8 cellular contexts compared by ENCODE assay signal in genomic region chr12:123971449-123971769, GRCh38. TPM values are rescaled to one million over a fixed set of nuclear protein-coding genes. Genes with fewer than 3 reads are reported as not detected.
DNase-seq lines count a peak whose midpoint lies in the region; ATAC-seq, FAIRE-seq and TF ChIP-seq lines count a peak whose summit lies in the region.

No MANE protein-coding gene starts in this region.

- H3K27me3 ChIP-seq in right atrium auricular region (no peaks in the 10 kb centered on the region), bronchial epithelial cell (ENCODE audit: control insufficient read depth, insufficient read depth, low read length) (no peaks in the 10 kb centered on the region), mucosa of rectum (ENCODE audit: control insufficient read depth in 2 of 2, insufficient read depth in 2 of 2, low read length in 2 of 2) (no peaks in the 10 kb centered on the region)

- H3K36me3 ChIP-seq in right atrium auricular region = no peaks in the 10 kb centered on the region
- H3K36me3 ChIP-seq in bronchial epithelial cell (ENCODE audit: control insufficient read depth, insufficient read depth, low read length) = no peaks in the 10 kb centered on the region
- peaks cover 0 to 3% of the 10 kb centered on the region in 2 donors for H3K36me3 ChIP-seq in mucosa of rectum (ENCODE audit: control insufficient read depth in 2 of 2, insufficient read depth in 2 of 2, low read length in 2 of 2)

- peak overlapping the region; percentile 85 to 87 for H3K9ac ChIP-seq in mucosa of rectum (ENCODE audit: low read depth in 1 of 2, low read length in 2 of 2)

- no peak for FAIRE-seq in bronchial epithelial cell (lab: Jason Lieb, UNC)

- intact Hi-C loops in left ventricle myocardium superior (cut with micrococcal nuclease) = no loop called here

- H3K4me3 ChIP-seq in right atrium auricular region (peak overlapping the region; percentile 95 to 96), bronchial epithelial cell (ENCODE audit: low read depth, low read length) (peak overlapping the region; percentile 75), mucosa of rectum (ENCODE audit: low read length in 2 of 2) (peak overlapping the region; percentile 87 to 88)

- H3K27ac ChIP-seq in right atrium auricular region (peak overlapping the region; percentile 96 to 98), mucosa of rectum (ENCODE audit: low read depth in 2 of 2, low read length in 2 of 2) (peak overlapping the region; percentile 82 to 90)

- H3K4me1 ChIP-seq in right atrium auricular region = peaks cover 0 to 33% of the 10 kb centered on the region in 2 donors
- peaks cover 11 to 12% of the 10 kb centered on the region in 2 donors for H3K4me1 ChIP-seq in mucosa of rectum (ENCODE audit: control insufficient read depth in 2 of 2, insufficient read depth in 2 of 2, low read length in 2 of 2)

- H3K9me3 ChIP-seq in right atrium auricular region (no peaks in the 10 kb centered on the region), mucosa of rectum (ENCODE audit: control insufficient read depth in 2 of 2, low read length in 2 of 2) (no peaks in the 10 kb centered on the region)

- ATAC-seq in left ventricle myocardium superior (no peak), GM18870 (IDR thresholded peaks at IDR 0.05; ENCODE audit: unreplicated experiment) (no peak)

- TF ChIP-seq CTCF in right atrium auricular region (IDR thresholded peaks at IDR 0.05) (no peak), bronchial epithelial cell (IDR thresholded peaks at IDR 0.05; ENCODE audit: insufficient read depth, low read length, severe bottlenecking) (no peak)

- DNase-seq in right atrium auricular region (ENCODE audit: low spot score) = no peak
- no peak for DNase-seq in left ventricle myocardium superior
- DNase-seq in bronchial epithelial cell (ENCODE audit: low read depth) = no peak
- DNase-seq in COLO829 (ENCODE audit: low spot score) = no peak
- no peak for DNase-seq in Kasumi-1 (lab: John Stamatoyannopoulos, UW)
- DNase-seq in GM03348 (ENCODE audit: low spot score) = no peak

RNA-seq across cellular contexts. Expression of gene CCDC92, which starts 1.2 kb away (rescaled TPM):
- total RNA-seq in right atrium auricular region (10 to 100 TPM; 34.4 to 39.2 TPM), left ventricle myocardium superior (54.0 TPM), bronchial epithelial cell (4.5 and 7.0 TPM in 2 replicates)

RNA-seq across cellular contexts. Expression of gene ZNF664, which starts 1.6 kb away (rescaled TPM):
- 10 to 100 TPM; 53.1 to 56.2 TPM for total RNA-seq in right atrium auricular region
- 85.2 TPM for total RNA-seq in left ventricle myocardium superior
- total RNA-seq in bronchial epithelial cell = 83.2 and 88.2 TPM in 2 replicates
